16 cellular contexts compared by ENCODE assay signal in genomic region chr11:73306069-73306468, GRCh38. TPM values are rescaled to one million over a fixed set of nuclear protein-coding genes. Genes with fewer than 3 reads are reported as not detected.
DNase-seq lines count a peak whose midpoint lies in the region; ATAC-seq and TF ChIP-seq lines count a peak whose summit lies in the region.
"Had no signal": no experiment of that assay in that cellular context is flagged by ENCODE, and none has a peak within 500 bp of the region (broad histone marks: within the 10 kb centered on the region; RNA-seq: fewer than 3 reads in every experiment).

No MANE protein-coding gene starts in this region.

- ATAC-seq in stimulated activated effector memory CD8-positive, alpha-beta T cell treated with anti-CD3 and anti-CD28 coated beads, Interleukin-12 subunit alpha, Interleukin-12 subunit beta, amount 100 ng/mL, for 72 hours: no peak
- ATAC-seq: left cardiac atrium had no signal

- TF ChIP-seq CTCF in PC-9 (conservative IDR thresholded peaks at IDR 0.05): no peak; the same call in 1 of the 2 replicates
- peak; percentile 22 for TF ChIP-seq CTCF in epithelial cell of proximal tubule (conservative IDR thresholded peaks at IDR 0.05; ENCODE audit: low read depth, low read length)
- TF ChIP-seq CTCF in mammary epithelial cell (conservative IDR thresholded peaks at IDR 0.05 in 1 of 2, IDR thresholded peaks at IDR 0.05 in 1 of 2; ENCODE audit: extremely low read depth in 1 of 2, insufficient read depth in 1 of 2, low read depth in 1 of 2, low read length in 2 of 2): peak in 1 of 2 donors; percentile 4

- no peaks in the 10 kb centered on the region for H3K36me3 ChIP-seq in PC-9 (ENCODE audit: low read depth)
- no peaks in the 10 kb centered on the region for H3K36me3 ChIP-seq in mammary epithelial cell (ENCODE audit: insufficient read depth, low read length)
- H3K36me3 ChIP-seq: transverse colon had no signal

- H3K27ac ChIP-seq in PC-9 (no peak overlapping the region), mammary epithelial cell (ENCODE audit: insufficient read depth, low read depth, low read length) (no peak overlapping the region)

- H3K4me1 ChIP-seq in PC-9 (replicated peaks; ENCODE audit: insufficient read depth) (peaks cover 15% of the 10 kb centered on the region), mammary epithelial cell (ENCODE audit: insufficient read depth, low read length) (peaks cover 31% of the 10 kb centered on the region)

- H3K79me2 ChIP-seq in PC-9 (ENCODE audit: low read depth): peaks cover 17% of the 10 kb centered on the region
- peaks cover 18% of the 10 kb centered on the region for H3K79me2 ChIP-seq in mammary epithelial cell (ENCODE audit: insufficient read depth, low read length)

- H3K27me3 ChIP-seq in PC-9 (ENCODE audit: insufficient read depth, low read depth) (no peaks in the 10 kb centered on the region), mammary epithelial cell (ENCODE audit: insufficient read depth, low read length) (no peaks in the 10 kb centered on the region)

- H3K4me3 ChIP-seq in PC-9 (no peak overlapping the region), epithelial cell of proximal tubule (ENCODE audit: low read depth, low read length) (no peak overlapping the region), mammary epithelial cell (replicated peaks in 1 of 3; ENCODE audit: insufficient read depth in 1 of 3, low read depth in 2 of 3, low read length in 3 of 3) (no peak overlapping the region)

- no TSS peak for BruUV-seq in PC-9 (replicated peaks; lab: Mats Ljungman, UMichigan)
- no TSS peak for BruUV-seq in mammary epithelial cell (replicated peaks; lab: Mats Ljungman, UMichigan)

- dilution Hi-C loops in mammary epithelial cell (cut with HindIII; ENCODE audit: low sequenced_read_pairs): no loop called here

- H3K36me3 Mint-ChIP-seq in stimulated activated effector memory CD8-positive, alpha-beta T cell treated with anti-CD3 and anti-CD28 coated beads, Interleukin-12 subunit alpha, Interleukin-12 subunit beta, amount 100 ng/mL, for 72 hours: peaks cover 4% of the 10 kb centered on the region
- H3K36me3 Mint-ChIP-seq: activated naive CD8-positive, alpha-beta T cell treated with anti-CD3 and anti-CD28 coated beads, Interleukin-2, amount 10 ng/mL, durations not matched to agents 7 days and 5 days had no signal

- in situ Hi-C loops in mammary epithelial cell (cut with MboI; ENCODE audit: low sequenced_read_pairs in 2 of 2): no loop called here

- H3K9me3 Mint-ChIP-seq in stimulated activated effector memory CD8-positive, alpha-beta T cell treated with anti-CD3 and anti-CD28 coated beads, Interleukin-12 subunit alpha, Interleukin-12 subunit beta, amount 100 ng/mL, for 72 hours: no peaks in the 10 kb centered on the region
- H3K9me3 Mint-ChIP-seq: activated naive CD8-positive, alpha-beta T cell treated with anti-CD3 and anti-CD28 coated beads, Interleukin-2, amount 10 ng/mL, durations not matched to agents 7 days and 5 days; dendritic cell treated with granulocyte-macrophage colony-stimulating factor and Interleukin-4, amounts not matched to agents 40 ng/mL and 50 ng/mL, for 4 days had no signal

- peaks cover 13% of the 10 kb centered on the region for H3K4me1 Mint-ChIP-seq in stimulated activated effector memory CD8-positive, alpha-beta T cell treated with anti-CD3 and anti-CD28 coated beads, Interleukin-12 subunit alpha, Interleukin-12 subunit beta, amount 100 ng/mL, for 72 hours

- H3F3A ChIP-seq in PC-9 (ENCODE audit: insufficient read depth, low read depth): peaks cover 45% of the 10 kb centered on the region

- H3K9me3 ChIP-seq in PC-9 (ENCODE audit: insufficient read depth, low read depth): no peaks in the 10 kb centered on the region
- H3K9me3 ChIP-seq in mammary epithelial cell (replicated peaks; ENCODE audit: insufficient read depth, low read length): no peaks in the 10 kb centered on the region
- H3K9me3 ChIP-seq: transverse colon had no signal

- H2AFZ ChIP-seq in PC-9 (no peak overlapping the region), mammary epithelial cell (ENCODE audit: low read depth, low read length) (no peak overlapping the region)

- DNase-seq in NOMO-1 treated with DMSO at 0.1 percent for 48 hours (lab: John Stamatoyannopoulos, UW; ENCODE audit: unreplicated experiment) (peak; percentile 12), NOMO-1 treated with dmso at 0.1 percent for 144 hours (lab: John Stamatoyannopoulos, UW; ENCODE audit: unreplicated experiment) (no peak), PC-9 (no peak), epithelial cell of proximal tubule (ENCODE audit: low read depth) (no peak), head of caudate nucleus (no peak), mammary epithelial cell (no peak), iPS-NIHi11 (ENCODE audit: low spot score) (no peak)
- DNase-seq in stimulated activated effector memory CD8-positive, alpha-beta T cell treated with anti-CD3 and anti-CD28 coated beads, Interleukin-12 subunit alpha, Interleukin-12 subunit beta, amount 100 ng/mL, for 72 hours (ENCODE audit: low spot score in 2 of 2): no peak
- DNase-seq: activated naive CD8-positive, alpha-beta T cell treated with anti-CD3 and anti-CD28 coated beads, Interleukin-2, amount 10 ng/mL, durations not matched to agents 7 days and 5 days; foreskin melanocyte; left cardiac atrium; NCI-H2029; stimulated activated CD4-positive, alpha-beta T cell treated with anti-CD3 and anti-CD28 coated beads, Interleukin-12 subunit alpha, Interleukin-12 subunit beta, amount 100 ng/mL, for 4 hours; transverse colon had no signal

- intact Hi-C loops in PC-9 (cut with micrococcal nuclease; ENCODE audit: unreplicated experiment): loop anchor here (2.0 to 5.0 kb wide), 2 partner anchors 291 to 355 kb away; partner anchors contain the start of gene FAM168A
- intact Hi-C loops in head of caudate nucleus (cut with DNase I): loop anchor here (1.0 kb wide), 1 partner anchor 29 kb away; no protein-coding TSS in a partner anchor
- intact Hi-C loops in mammary epithelial cell (cut with micrococcal nuclease): no loop called here

- no peak overlapping the region for H3K27ac Mint-ChIP-seq in stimulated activated effector memory CD8-positive, alpha-beta T cell treated with anti-CD3 and anti-CD28 coated beads, Interleukin-12 subunit alpha, Interleukin-12 subunit beta, amount 100 ng/mL, for 72 hours
- H3K27ac Mint-ChIP-seq: activated naive CD8-positive, alpha-beta T cell treated with anti-CD3 and anti-CD28 coated beads, Interleukin-2, amount 10 ng/mL, durations not matched to agents 7 days and 5 days; dendritic cell treated with granulocyte-macrophage colony-stimulating factor and Interleukin-4, amounts not matched to agents 40 ng/mL and 50 ng/mL, for 4 days had no signal

- 88% methylated on average over 3 of the region's 3 CpGs for WGBS in mammary epithelial cell (ENCODE audit: low coverage, missing lambda C conversion rate)

- peak overlapping the region; percentile 81 for H3K4me3 Mint-ChIP-seq in stimulated activated effector memory CD8-positive, alpha-beta T cell treated with anti-CD3 and anti-CD28 coated beads, Interleukin-12 subunit alpha, Interleukin-12 subunit beta, amount 100 ng/mL, for 72 hours
- H3K4me3 Mint-ChIP-seq: dendritic cell treated with granulocyte-macrophage colony-stimulating factor and Interleukin-4, amounts not matched to agents 40 ng/mL and 50 ng/mL, for 4 days had no signal

- CTCF ChIA-PET in PC-9 (lab: Charles Lee): interaction anchor here (0.6 to 3.8 kb wide), 3 partner anchors 29 to 569 kb away, joined by 3 to 56 read pairs (median 19); no protein-coding TSS in a partner anchor
- CTCF ChIA-PET in mammary epithelial cell (lab: Charles Lee; ENCODE audit: low non-redundant PET): interaction anchor here (1.7 to 1.8 kb wide), 2 partner anchors 29 to 45 kb away, joined by 6 to 9 read pairs; no protein-coding TSS in a partner anchor

- POLR2A ChIA-PET in PC-9 (lab: Charles Lee; ENCODE audit: unreplicated experiment): no interaction called here

- no peak overlapping the region for H3K9ac ChIP-seq in mammary epithelial cell (ENCODE audit: insufficient read depth, low read length)
- H3K9ac ChIP-seq: KMS-11 had no signal

- H3K4me2 ChIP-seq in PC-9: peak overlapping the region; percentile 77; the same call in 1 of the 2 replicates
- no peak overlapping the region for H3K4me2 ChIP-seq in mammary epithelial cell (ENCODE audit: insufficient read depth, low read depth, low read length)

- H4K20me1 ChIP-seq in PC-9 (ENCODE audit: insufficient read depth) (peaks cover under 1% of the 10 kb centered on the region), mammary epithelial cell (ENCODE audit: insufficient read depth, low read length) (no peaks in the 10 kb centered on the region)

- no peaks in the 10 kb centered on the region for H3K9me2 ChIP-seq in PC-9 (ENCODE audit: insufficient read depth)

RNA-seq across cellular contexts. Expression of gene ARHGEF17, which starts 2.0 kb away (rescaled TPM):
- total RNA-seq in PC-9 (2021) (56.9 and 62.1 TPM in 2 replicates), epithelial cell of proximal tubule (18.3 and 26.4 TPM in 2 replicates), mammary epithelial cell (10 to 100 TPM; 19.5 to 25.4 TPM)
- 12.1 TPM for polyA plus RNA-seq in mammary epithelial cell
- 17.2 TPM for polyA minus RNA-seq in mammary epithelial cell
- total RNA-seq: activated naive CD8-positive, alpha-beta T cell treated with anti-CD3 and anti-CD28 coated beads, Interleukin-2, amount 10 ng/mL, durations not matched to agents 7 days and 5 days had no signal

RNA-seq across cellular contexts. Expression of gene P2RY6, which starts 33.9 kb away (rescaled TPM):
- total RNA-seq in PC-9 (2021) (29.7 and 34.7 TPM in 2 replicates), epithelial cell of proximal tubule (3.7 and 4.0 TPM in 2 replicates), mammary epithelial cell (under 1 TPM; under 0.01 to 0.28 TPM)
- 0.46 TPM for polyA plus RNA-seq in mammary epithelial cell
- polyA minus RNA-seq in mammary epithelial cell: not detected
